In genomic region chr6:170463101-170463721, GRCh38 we compare ENCODE assay signal across 20 cellular contexts.
A peak's percentile ranks its signal among the peaks of the same experiment; 100 is the strongest.
DNase-seq lines count a peak whose midpoint lies in the region; ATAC-seq and TF ChIP-seq lines count a peak whose summit lies in the region.
"Had no signal": no experiment of that assay in that cellular context is flagged by ENCODE, and none has a peak within 500 bp of the region (broad histone marks: within the 10 kb centered on the region; RNA-seq: fewer than 3 reads in every experiment).

No MANE protein-coding gene starts in this region.

- no peaks in the 10 kb centered on the region for H3K79me2 ChIP-seq in GM23248 (ENCODE audit: insufficient read depth)

- no peak for TF ChIP-seq CTCF in neural crest cell (conservative IDR thresholded peaks at IDR 0.05)

- no peaks in the 10 kb centered on the region for H3K9me2 ChIP-seq in GM23248 (ENCODE audit: insufficient read depth)

- H3K27ac Mint-ChIP-seq in stimulated activated naive CD8-positive, alpha-beta T cell treated with anti-CD3 and anti-CD28 coated beads, Interleukin-15, Interleukin-2, amounts not matched to agents 100 ng/mL and 50 ng/mL, for 24 hours: no peak overlapping the region
- no peak overlapping the region for H3K27ac Mint-ChIP-seq in stimulated activated naive CD8-positive, alpha-beta T cell treated with anti-CD3 and anti-CD28 coated beads, Interleukin-15, amount 100 ng/mL, for 72 hours
- H3K27ac Mint-ChIP-seq in neural crest cell (ENCODE audit: unreplicated experiment): peak overlapping the region; percentile 35
- H3K27ac Mint-ChIP-seq: B cell, CD14-positive monocyte had no signal

- H3K36me3 Mint-ChIP-seq in stimulated activated naive CD8-positive, alpha-beta T cell treated with anti-CD3 and anti-CD28 coated beads, Interleukin-15, Interleukin-2, amounts not matched to agents 100 ng/mL and 50 ng/mL, for 24 hours (ENCODE audit: low read depth): no peaks in the 10 kb centered on the region
- no peaks in the 10 kb centered on the region for H3K36me3 Mint-ChIP-seq in neural crest cell (ENCODE audit: low read depth)
- H3K36me3 Mint-ChIP-seq: CD14-positive monocyte had no signal

- no peak overlapping the region for H3K4me3 ChIP-seq in GM23248
- H3K4me3 ChIP-seq: A549, HAP-1 had no signal

- H3K4me1 Mint-ChIP-seq in stimulated activated naive CD8-positive, alpha-beta T cell treated with anti-CD3 and anti-CD28 coated beads, Interleukin-15, Interleukin-2, amounts not matched to agents 100 ng/mL and 50 ng/mL, for 24 hours (ENCODE audit: low read depth): peaks cover 26% of the 10 kb centered on the region
- peaks cover 53% of the 10 kb centered on the region for H3K4me1 Mint-ChIP-seq in stimulated activated naive CD8-positive, alpha-beta T cell treated with anti-CD3 and anti-CD28 coated beads, Interleukin-15, amount 100 ng/mL, for 72 hours
- H3K4me1 Mint-ChIP-seq in neural crest cell: peaks cover 3% of the 10 kb centered on the region

- H3K9me3 ChIP-seq in GM23248 (ENCODE audit: low read depth): no peaks in the 10 kb centered on the region
- H3K9me3 ChIP-seq: HAP-1 had no signal

- H3K4me3 Mint-ChIP-seq in stimulated activated naive CD8-positive, alpha-beta T cell treated with anti-CD3 and anti-CD28 coated beads, Interleukin-15, Interleukin-2, amounts not matched to agents 100 ng/mL and 50 ng/mL, for 24 hours: peak overlapping the region; percentile 13
- no peak overlapping the region for H3K4me3 Mint-ChIP-seq in stimulated activated naive CD8-positive, alpha-beta T cell treated with anti-CD3 and anti-CD28 coated beads, Interleukin-15, amount 100 ng/mL, for 72 hours
- H3K4me3 Mint-ChIP-seq in neural crest cell: no peak overlapping the region
- H3K4me3 Mint-ChIP-seq: B cell, CD14-positive monocyte had no signal

- ATAC-seq in stimulated activated naive CD8-positive, alpha-beta T cell treated with anti-CD3 and anti-CD28 coated beads, Interleukin-15, amount 100 ng/mL, for 72 hours: no peak
- ATAC-seq in left cardiac atrium (peak; percentile 15 to 60), GM18873 (IDR thresholded peaks at IDR 0.05; ENCODE audit: low FRiP score, unreplicated experiment) (no peak), HG02884 (IDR thresholded peaks at IDR 0.05; ENCODE audit: unreplicated experiment) (no peak), GM18861 (IDR thresholded peaks at IDR 0.05; ENCODE audit: unreplicated experiment) (no peak)
- ATAC-seq: A549 had no signal

- H3F3A ChIP-seq in GM23248 (ENCODE audit: insufficient read depth): no peaks in the 10 kb centered on the region

- no peak overlapping the region for H2AFZ ChIP-seq in GM23248

- no peak overlapping the region for H3K27ac ChIP-seq in GM23248
- H3K27ac ChIP-seq: A549, KMS-11, RWPE1 had no signal

- no peaks in the 10 kb centered on the region for H3K36me3 ChIP-seq in GM23248 (ENCODE audit: low read depth)
- H3K36me3 ChIP-seq: HAP-1 had no signal

- H4K20me1 ChIP-seq in GM23248 (ENCODE audit: insufficient read depth): no peaks in the 10 kb centered on the region

- peaks cover 3% of the 10 kb centered on the region; the same call in 1 of the 2 replicates for H3K4me1 ChIP-seq in GM23248 (ENCODE audit: insufficient read depth)
- H3K4me1 ChIP-seq: A549, HAP-1 had no signal

- H3K27me3 ChIP-seq in GM23248 (replicated peaks; ENCODE audit: insufficient read depth): peaks cover 23% of the 10 kb centered on the region; the same call in 1 of the 2 replicates

- no peak for DNase-seq in stimulated activated naive CD8-positive, alpha-beta T cell treated with anti-CD3 and anti-CD28 coated beads, Interleukin-15, amount 100 ng/mL, for 72 hours
- no peak for DNase-seq in left cardiac atrium
- DNase-seq in neural crest cell (ENCODE audit: low read depth, low spot score): no peak
- DNase-seq in GM23248: no peak
- DNase-seq: IMR-90; NCI-H1436 treated with DMSO at 0.1 percent for 48 hours; NCI-H1930; NCI-H2227 treated with DMSO at 0.1 percent for 48 hours; NCI-H748 treated with DMSO at 0.1 percent for 48 hours; NK-92 treated with Interleukin-12 subunit alpha and Interleukin-12 subunit beta, amount 100 ng/mL, for 24 hours had no signal

- intact Hi-C loops in left cardiac atrium (cut with DNase I): no loop called here

- H3K27me3 Mint-ChIP-seq in stimulated activated naive CD8-positive, alpha-beta T cell treated with anti-CD3 and anti-CD28 coated beads, Interleukin-15, Interleukin-2, amounts not matched to agents 100 ng/mL and 50 ng/mL, for 24 hours: peaks cover 4% of the 10 kb centered on the region
- peaks cover 22% of the 10 kb centered on the region for H3K27me3 Mint-ChIP-seq in stimulated activated naive CD8-positive, alpha-beta T cell treated with anti-CD3 and anti-CD28 coated beads, Interleukin-15, amount 100 ng/mL, for 72 hours
- H3K27me3 Mint-ChIP-seq in neural crest cell (ENCODE audit: low read depth): peaks cover 8% of the 10 kb centered on the region

- peaks cover 1% of the 10 kb centered on the region for H3K9me3 Mint-ChIP-seq in stimulated activated naive CD8-positive, alpha-beta T cell treated with anti-CD3 and anti-CD28 coated beads, Interleukin-15, Interleukin-2, amounts not matched to agents 100 ng/mL and 50 ng/mL, for 24 hours
- peaks cover 0 to 7% of the 10 kb centered on the region in 2 donors for H3K9me3 Mint-ChIP-seq in stimulated activated naive CD8-positive, alpha-beta T cell treated with anti-CD3 and anti-CD28 coated beads, Interleukin-15, amount 100 ng/mL, for 72 hours
- H3K9me3 Mint-ChIP-seq in neural crest cell: peaks cover 1% of the 10 kb centered on the region

- in situ Hi-C loops in GM23248 (cut with MboI): no loop called here

- H3K9ac ChIP-seq in GM23248: no peak overlapping the region
- H3K9ac ChIP-seq: KMS-11 had no signal

- H3K4me2 ChIP-seq in GM23248 (ENCODE audit: unreplicated experiment): no peak overlapping the region
- H3K4me2 ChIP-seq: A549, KMS-11 had no signal

- 63 to 66% methylated on average over 13 to 18 of the region's 22 CpGs for WGBS in GM23248 (ENCODE audit: low coverage in 1 of 2, low lambda C conversion rate in 2 of 2, missing lambda C conversion rate in 2 of 2), 2 experiments

Comparison
In these comparisons a context has a peak if more than half of its experiments do, and no peak if none do; other contexts are left out.
1. ATAC-seq: peak in left cardiac atrium (2 of 2); none in stimulated activated naive CD8-positive, alpha-beta T cell treated with anti-CD3 and anti-CD28 coated beads, Interleukin-15, amount 100 ng/mL, for 72 hours (single experiment), GM18873 (single experiment), HG02884 (single experiment) and GM18861 (single experiment).